In genomic region chr14:92914087-92914656, GRCh38 we compare ENCODE assay signal across 9 cellular contexts. TPM values are rescaled to one million over a fixed set of nuclear protein-coding genes. Genes with fewer than 3 reads are reported as not detected.
DNase-seq lines count a peak whose midpoint lies in the region; ATAC-seq and TF ChIP-seq lines count a peak whose summit lies in the region.
"Had no signal": no experiment of that assay in that cellular context is flagged by ENCODE, and none has a peak within 500 bp of the region (broad histone marks: within the 10 kb centered on the region; RNA-seq: fewer than 3 reads in every experiment).

No MANE protein-coding gene starts in this region.

- no TSS peak for BruUV-seq in OCI-LY7 (replicated peaks; lab: Mats Ljungman, UMichigan)

- H3K9me3 Mint-ChIP-seq in progenitor cell of endocrine pancreas (ENCODE audit: low read depth), result no peaks in the 10 kb centered on the region

- no peak overlapping the region for H3K4me2 ChIP-seq in OCI-LY7 (ENCODE audit: low read length)

- H3K27me3 Mint-ChIP-seq in progenitor cell of endocrine pancreas, result peaks cover 16% of the 10 kb centered on the region

- POLR2A ChIA-PET in OCI-LY7 (lab: Charles Lee), result no interaction called here

- H3K9me2 ChIP-seq in OCI-LY7 (ENCODE audit: insufficient read depth, low read length), result no peaks in the 10 kb centered on the region

- H3K27ac ChIP-seq in OCI-LY7 (ENCODE audit: low read depth, low read length, poor library complexity, severe bottlenecking), result no peak overlapping the region

- no peak overlapping the region for H3K27ac Mint-ChIP-seq in progenitor cell of endocrine pancreas
- H3K27ac Mint-ChIP-seq: nephron had no signal

- H4K20me1 ChIP-seq in OCI-LY7 (ENCODE audit: insufficient read depth, low read length), result no peaks in the 10 kb centered on the region

- H3K4me3 ChIP-seq in OCI-LY7 (ENCODE audit: low read depth, low read length, poor library complexity, severe bottlenecking), result no peak overlapping the region

- H3K4me1 ChIP-seq in OCI-LY7 (ENCODE audit: insufficient read depth, low read length, poor library complexity, severe bottlenecking), result peaks cover 9% of the 10 kb centered on the region

- no peak overlapping the region for H2AFZ ChIP-seq in OCI-LY7 (ENCODE audit: low read length)

- CTCF ChIA-PET in OCI-LY7 (lab: Charles Lee; ENCODE audit: unreplicated experiment), result no interaction called here

- intact Hi-C loops in OCI-LY7 (cut with micrococcal nuclease; ENCODE audit: unreplicated experiment), result no loop called here

- ATAC-seq in HG03432 (IDR thresholded peaks at IDR 0.05; ENCODE audit: unreplicated experiment), result no peak
- no peak for ATAC-seq in HG03039 (IDR thresholded peaks at IDR 0.05; ENCODE audit: unreplicated experiment)

- no peak overlapping the region for H3K4me3 Mint-ChIP-seq in progenitor cell of endocrine pancreas (ENCODE audit: low read depth)
- H3K4me3 Mint-ChIP-seq: nephron had no signal

- H3K36me3 Mint-ChIP-seq in progenitor cell of endocrine pancreas (ENCODE audit: insufficient read depth), result no peaks in the 10 kb centered on the region

- no peaks in the 10 kb centered on the region for H3K9me3 ChIP-seq in OCI-LY7 (ENCODE audit: low read length)

- peaks cover 4% of the 10 kb centered on the region for H3K4me1 Mint-ChIP-seq in progenitor cell of endocrine pancreas (ENCODE audit: low read depth)
- H3K4me1 Mint-ChIP-seq: nephron had no signal

- H3K79me2 ChIP-seq in OCI-LY7 (ENCODE audit: insufficient read depth, low read depth, low read length), result no peaks in the 10 kb centered on the region

- DNase-seq in GM13976 (ENCODE audit: low spot score) (peak; percentile 65), OCI-LY7 (ENCODE audit: low spot score) (peak; percentile 52), astrocyte of the hippocampus (ENCODE audit: low read depth, low spot score) (peak; percentile 44), progenitor cell of endocrine pancreas (ENCODE audit: low spot score, unreplicated experiment) (peak; percentile 60), NCI-H446 (lab: John Stamatoyannopoulos, UW) (no peak), NCI-H526 treated with DMSO at 0.1 percent for 48 hours (lab: John Stamatoyannopoulos, UW) (no peak)

- H3K36me3 ChIP-seq in OCI-LY7 (ENCODE audit: insufficient read depth, low read length), result no peaks in the 10 kb centered on the region

- TF ChIP-seq CTCF in GM13976 (IDR thresholded peaks at IDR 0.05; ENCODE audit: borderline replicate concordance, control extremely low read depth, extremely low read depth, insufficient read depth, missing control alignments), result no peak
- TF ChIP-seq CTCF in OCI-LY7 (conservative IDR thresholded peaks at IDR 0.05; ENCODE audit: low read length), result no peak
- no peak for TF ChIP-seq CTCF in progenitor cell of endocrine pancreas (IDR thresholded peaks at IDR 0.05; ENCODE audit: unreplicated experiment)

- in situ Hi-C loops in GM13976 (cut with MboI; ENCODE audit: low sequenced_read_pairs, unreplicated experiment), result no loop called here

RNA-seq across cellular contexts. Expression of gene CHGA, which starts 8.8 kb away (rescaled TPM):
- not detected in 2 replicates for total RNA-seq in OCI-LY7 (2014; rRNA removed; shearing (Covaris generic))
- total RNA-seq in OCI-LY7 (2022) (0.57 TPM in 1 of 2 replicates, not detected in the other), progenitor cell of endocrine pancreas (1,495 and 1,590 TPM in 2 replicates)

Comparison
In these comparisons a context has a peak if more than half of its experiments do, and no peak if none do; other contexts are left out.
1. DNase-seq: peak in GM13976 (single experiment), OCI-LY7 (single experiment), astrocyte of the hippocampus (single experiment) and progenitor cell of endocrine pancreas (single experiment); none in NCI-H446 (0 of 2) and NCI-H526 treated with DMSO at 0.1 percent for 48 hours (single experiment).
2. RNA of gene CHGA, which starts 8.8 kb away (total RNA-seq): 1,495 to 1,590 TPM in progenitor cell of endocrine pancreas; 0.57 TPM in OCI-LY7; every median in the first group is over 100 times any median in the second.